ENCODE assay signal across 14 cellular contexts in genomic region chr12:47770086-47770726, GRCh38. TPM values are rescaled to one million over a fixed set of nuclear protein-coding genes. Genes with fewer than 3 reads are reported as not detected.
DNase-seq lines count a peak whose midpoint lies in the region; ATAC-seq and TF ChIP-seq lines count a peak whose summit lies in the region.
"Had no signal": no experiment of that assay in that cellular context is flagged by ENCODE, and none has a peak within 500 bp of the region (broad histone marks: within the 10 kb centered on the region; RNA-seq: fewer than 3 reads in every experiment).

No MANE protein-coding gene starts in this region.

- DNase-seq in HuH-7 (ENCODE audit: low spot score) (peak; percentile 57), RWPE1 (ENCODE audit: low spot score) (no peak), fibroblast of pulmonary artery (ENCODE audit: low read depth) (peak; percentile 69), sigmoid colon (no peak), NCI-H446 (lab: John Stamatoyannopoulos, UW) (no peak), uterus (no peak)
- DNase-seq in stimulated activated CD4-positive, alpha-beta T cell treated with anti-CD3 and anti-CD28 coated beads, Interleukin-2, amount 100 ng/mL, for 48 hours = no peak
- DNase-seq: activated T-cell treated with anti-CD3 and anti-CD28 coated beads, Interleukin-2, amount 50 U/mL, for 4 hours; aorta; glutamatergic neuron; NCI-H1436; nephron progenitor cell had no signal

- H3K27me3 ChIP-seq in sigmoid colon = no peaks in the 10 kb centered on the region
- no peaks in the 10 kb centered on the region for H3K27me3 ChIP-seq in uterus
- H3K27me3 ChIP-seq: suprapubic skin had no signal

- ATAC-seq in GM18517 (IDR thresholded peaks at IDR 0.05; ENCODE audit: unreplicated experiment) = no peak
- ATAC-seq: activated T-cell treated with anti-CD3 and anti-CD28 coated beads, Interleukin-2, amount 50 U/mL, for 4 hours had no signal

- no peak for TF ChIP-seq CTCF in RWPE1 (conservative IDR thresholded peaks at IDR 0.05; ENCODE audit: low read depth)
- TF ChIP-seq CTCF in fibroblast of pulmonary artery (IDR thresholded peaks at IDR 0.05; ENCODE audit: low read length, missing control alignments) = no peak
- no peak for TF ChIP-seq CTCF in sigmoid colon (IDR thresholded peaks at IDR 0.05)
- no peak for TF ChIP-seq CTCF in uterus (IDR thresholded peaks at IDR 0.05)

- H3K4me1 ChIP-seq in sigmoid colon (peaks cover 0 to 56% (median 36%) of the 10 kb centered on the region in 4 donors), uterus (peaks cover 0 to 5% of the 10 kb centered on the region in 2 donors)

- intact Hi-C loops in sigmoid colon (cut with DNase I) (no loop called here), uterus (cut with DNase I; ENCODE audit: low total_unique reads) (no loop called here)

- H3K9me3 ChIP-seq in sigmoid colon (no peaks in the 10 kb centered on the region), uterus (no peaks in the 10 kb centered on the region)
- H3K9me3 ChIP-seq: suprapubic skin had no signal

- TF ChIP-seq EP300 in sigmoid colon (IDR thresholded peaks at IDR 0.05) = no peak

- TF ChIP-seq POLR2A in sigmoid colon (IDR thresholded peaks at IDR 0.05) (no peak), uterus (IDR thresholded peaks at IDR 0.05) (no peak)

- H3K4me3 ChIP-seq in fibroblast of pulmonary artery (replicated peaks; ENCODE audit: low read depth, low read length) (no peak overlapping the region), sigmoid colon (no peak overlapping the region), uterus (no peak overlapping the region)
- H3K4me3 ChIP-seq: suprapubic skin had no signal

- POLR2A ChIA-PET in RWPE1 (lab: Yijun Ruan, JAX; ENCODE audit: low non-redundant PET) = no interaction called here

- CTCF ChIA-PET in RWPE1 (lab: Yijun Ruan, JAX) = interaction anchor here (0.8 to 6.1 kb wide), 3 partner anchors 11 to 54 kb away, joined by 3 to 101 read pairs (median 4); no protein-coding TSS in a partner anchor

- WGBS in sigmoid colon, 2 donors = 92 to 93% methylated on average over 3 of the region's 3 CpGs

- H3K27ac ChIP-seq in RWPE1 (peak overlapping the region; percentile 46; the same call in 1 of the 2 replicates), sigmoid colon (peak overlapping the region in 3 of 4 donors; percentile 10 to 60 (median 25)), uterus (no peak overlapping the region)
- H3K27ac ChIP-seq: suprapubic skin had no signal

- H3K36me3 ChIP-seq in sigmoid colon (no peaks in the 10 kb centered on the region), uterus (no peaks in the 10 kb centered on the region)
- H3K36me3 ChIP-seq: suprapubic skin had no signal

RNA-seq across cellular contexts. Expression of gene SLC48A1, which starts 2.8 kb away (rescaled TPM):
- total RNA-seq in sigmoid colon = 10 to 100 TPM; 30.3 to 46.6 (median 32.2) TPM
- polyA plus RNA-seq in sigmoid colon = 10 to 100 TPM in 2 of 3 donors, 1 to 10 TPM in 1; 6.9 to 14.2 (median 12.0) TPM
- 10 to 100 TPM in 3 of 4 donors, 1 to 10 TPM in 1; 1.3 to 50.5 (median 15.4) TPM for total RNA-seq in uterus

RNA-seq across cellular contexts. Expression of gene RAPGEF3, which starts 11.5 kb away (rescaled TPM):
- total RNA-seq in sigmoid colon (10 to 100 TPM; 13.8 to 36.8 (median 14.6) TPM), uterus (100 to 1,000 TPM in 1 of 4 donors, 10 to 100 TPM in 3; 13.5 to 105 (median 48.7) TPM)
- polyA plus RNA-seq in sigmoid colon = 10 to 100 TPM in 1 of 3 donors, 1 to 10 TPM in 2; 3.9 to 16.2 (median 4.2) TPM

RNA-seq across cellular contexts. Expression of gene ENDOU, which starts 44.9 kb away (rescaled TPM):
- 1 to 10 TPM in 1 of 4 donors, under 1 TPM in 2, not detected in 1; 0.36 to 1.6 (median 0.49) TPM for total RNA-seq in sigmoid colon
- under 1 TPM in 1 of 3 donors, not detected in 2; 0.25 TPM for polyA plus RNA-seq in sigmoid colon
- under 1 TPM in 2 of 4 donors, not detected in 2; 0.28 to 0.64 TPM for total RNA-seq in uterus

RNA-seq across cellular contexts. Expression of gene HDAC7, which starts 49.5 kb away (rescaled TPM):
- total RNA-seq in sigmoid colon (10 to 100 TPM; 45.3 to 79.2 (median 53.1) TPM), uterus (100 to 1,000 TPM in 1 of 4 donors, 10 to 100 TPM in 3; 33.0 to 191 (median 42.5) TPM)
- 10 to 100 TPM in 2 of 3 donors, 1 to 10 TPM in 1; 6.5 to 44.8 (median 16.8) TPM for polyA plus RNA-seq in sigmoid colon

Comparison
In these comparisons a context has a peak if more than half of its experiments do, and no peak if none do; other contexts are left out.
1. DNase-seq: peak in HuH-7 (single experiment) and fibroblast of pulmonary artery (single experiment); none in RWPE1 (single experiment), sigmoid colon (single experiment), stimulated activated CD4-positive, alpha-beta T cell treated with anti-CD3 and anti-CD28 coated beads, Interleukin-2, amount 100 ng/mL, for 48 hours (0 of 2), NCI-H446 (0 of 2) and uterus (0 of 2).
2. H3K27ac ChIP-seq: peak in RWPE1 (single experiment) and sigmoid colon (3 of 4); none in uterus (0 of 2).